8 cellular contexts compared by ENCODE assay signal in the genomic region with DNA sequence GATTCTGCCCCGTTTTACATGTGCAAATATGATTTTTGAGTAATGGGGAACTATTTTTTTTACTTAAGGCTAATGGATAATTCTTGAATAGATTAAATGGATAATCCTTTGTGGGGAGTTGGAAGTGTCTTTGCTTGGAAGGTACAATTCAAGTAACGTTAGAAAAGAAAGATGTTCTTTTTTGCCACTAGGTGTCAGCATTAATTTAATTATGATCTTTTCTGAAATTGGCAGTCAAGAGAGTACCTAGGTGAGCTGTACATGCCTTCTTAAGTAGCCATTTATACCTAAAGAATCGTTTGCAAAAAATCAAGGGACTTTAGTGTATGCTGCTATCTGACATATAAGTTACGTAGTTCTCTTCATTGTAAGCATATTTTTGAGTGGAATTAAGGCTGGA. TPM values are rescaled to one million over a fixed set of nuclear protein-coding genes. Genes with fewer than 3 reads are reported as not detected.
DNase-seq lines count a peak whose midpoint lies in the region; ATAC-seq, FAIRE-seq and TF ChIP-seq lines count a peak whose summit lies in the region.

No MANE protein-coding gene starts in this region.

- no peaks in the 10 kb centered on the region for H4K20me1 ChIP-seq in endothelial cell of umbilical vein (replicated peaks; ENCODE audit: control insufficient read depth, extremely low read depth, insufficient read depth, low read length)

- CTCF ChIA-PET in endothelial cell of umbilical vein (lab: Charles Lee) = interaction anchor here (0.7 to 2.4 kb wide), 39 partner anchors 9 to 807 kb away, joined by 3 to 48 read pairs (median 4); a partner anchor contains a TSS
- CTCF ChIA-PET in naive thymus-derived CD4-positive, alpha-beta T cell (lab: Charles Lee) = interaction anchor here (0.9 to 2.2 kb wide), 11 partner anchors 53 to 343 kb away, joined by 3 to 16 read pairs (median 4); a partner anchor contains a TSS

- POLR2A ChIA-PET in endothelial cell of umbilical vein (lab: Charles Lee) = no interaction called here
- POLR2A ChIA-PET in naive thymus-derived CD4-positive, alpha-beta T cell (lab: Charles Lee) = interaction anchor here (0.6 to 3.4 kb wide), 9 partner anchors 13 to 341 kb away, joined by 3 to 9 read pairs (median 4); a partner anchor contains a TSS

- peaks cover 0 to 10% (median 9%) of the 10 kb centered on the region in 5 donors for H3K36me3 Mint-ChIP-seq in naive thymus-derived CD4-positive, alpha-beta T cell

- intact Hi-C loops in endothelial cell of umbilical vein (cut with micrococcal nuclease) = loop anchor here (1.0 to 5.0 kb wide), 4 partner anchors 217 to 806 kb away; no protein-coding TSS in a partner anchor
- intact Hi-C loops in naive thymus-derived CD4-positive, alpha-beta T cell (cut with micrococcal nuclease) = loop anchor here (1.0 to 10.0 kb wide), 6 partner anchors 131 to 418 kb away; a partner anchor contains a TSS

- BruUV-seq in endothelial cell of umbilical vein (replicated peaks; lab: Mats Ljungman, UMichigan) = no TSS peak

- H3K4me3 Mint-ChIP-seq in naive thymus-derived CD4-positive, alpha-beta T cell = peak overlapping the region; percentile 48 to 96 (median 70)

- H3K36me3 ChIP-seq in endothelial cell of umbilical vein (ENCODE audit: control insufficient read depth in 2 of 2, extremely low read depth in 1 of 2, insufficient read depth in 2 of 2, low read length in 2 of 2) (peaks cover 0 to 2% of the 10 kb centered on the region in 2 experiments), suprapubic skin (no peaks in the 10 kb centered on the region)
- peaks cover 0 to 10% (median 6%) of the 10 kb centered on the region in 3 experiments for H3K36me3 ChIP-seq in naive thymus-derived CD4-positive, alpha-beta T cell (ENCODE audit: control insufficient read depth in 2 of 3, insufficient read depth in 3 of 3, low read length in 3 of 3)

- peak; percentile 73 for FAIRE-seq in endothelial cell of umbilical vein (lab: Jason Lieb, UNC)

- H3K4me1 ChIP-seq in endothelial cell of umbilical vein (ENCODE audit: control insufficient read depth, extremely low read depth, insufficient read depth, low read length) (peaks cover 21% of the 10 kb centered on the region), suprapubic skin (peaks cover 29% of the 10 kb centered on the region)
- H3K4me1 ChIP-seq in naive thymus-derived CD4-positive, alpha-beta T cell (ENCODE audit: control insufficient read depth in 2 of 2, insufficient read depth in 2 of 2, low read length in 2 of 2) = peaks cover 4 to 14% of the 10 kb centered on the region in 2 donors

- H3K4me2 ChIP-seq in endothelial cell of umbilical vein (ENCODE audit: insufficient read depth, low read length) = peak overlapping the region; percentile 100

- peaks cover 0 to 7% (median 0%) of the 10 kb centered on the region in 5 donors for H3K27me3 Mint-ChIP-seq in naive thymus-derived CD4-positive, alpha-beta T cell

- dilution Hi-C loops in endothelial cell of umbilical vein (cut with MboI; ENCODE audit: extremely low pct_ligation_motif_present, low sequenced_read_pairs) = no loop called here

- no peaks in the 10 kb centered on the region for H3K27me3 ChIP-seq in endothelial cell of umbilical vein (ENCODE audit: control insufficient read depth in 2 of 2, insufficient read depth in 2 of 2, low read length in 2 of 2)
- no peaks in the 10 kb centered on the region for H3K27me3 ChIP-seq in naive thymus-derived CD4-positive, alpha-beta T cell (ENCODE audit: control insufficient read depth in 2 of 2, insufficient read depth in 2 of 2, low read length in 2 of 2)
- no peaks in the 10 kb centered on the region for H3K27me3 ChIP-seq in suprapubic skin

- no peaks in the 10 kb centered on the region for H3K9me3 ChIP-seq in endothelial cell of umbilical vein (replicated peaks; ENCODE audit: control insufficient read depth, insufficient read depth, low read length)
- H3K9me3 ChIP-seq in naive thymus-derived CD4-positive, alpha-beta T cell (ENCODE audit: control insufficient read depth in 2 of 3, low read length in 3 of 3) = no peaks in the 10 kb centered on the region
- H3K9me3 ChIP-seq in suprapubic skin = no peaks in the 10 kb centered on the region

- peaks cover 74% of the 10 kb centered on the region for H3K79me2 ChIP-seq in endothelial cell of umbilical vein (ENCODE audit: control insufficient read depth, insufficient read depth, low read length)

- H3K4me3 ChIP-seq in endothelial cell of umbilical vein (replicated peaks in 1 of 3; ENCODE audit: insufficient read depth in 1 of 3, low read depth in 1 of 3, low read length in 3 of 3) (peak overlapping the region in 2 of 3 experiments; percentile 62 to 97), suprapubic skin (no peak overlapping the region)
- no peak overlapping the region for H3K4me3 ChIP-seq in naive thymus-derived CD4-positive, alpha-beta T cell (ENCODE audit: low read length)

- TF ChIP-seq POLR2A in endothelial cell of umbilical vein (IDR thresholded peaks at IDR 0.05; ENCODE audit: low read depth, low read length) (no peak), suprapubic skin (IDR thresholded peaks at IDR 0.05) (no peak)

- in situ Hi-C loops in Caki2 (cut with HindIII; ENCODE audit: low pct_unique_long_range_greater_than_20kb, low sequenced_read_pairs) = no loop called here

- TF ChIP-seq CTCF in endothelial cell of umbilical vein (IDR thresholded peaks at IDR 0.05; ENCODE audit: extremely low read depth in 1 of 2, insufficient read depth in 1 of 2, low read depth in 1 of 2, low read length in 2 of 2) (peak in 1 of 2 donors; percentile 14), suprapubic skin (IDR thresholded peaks at IDR 0.05) (peak in 1 of 2 donors; percentile 35)

- WGBS in suprapubic skin = 11% methylated on average over 4 of the region's 4 CpGs

- peaks cover 19 to 53% (median 44%) of the 10 kb centered on the region in 7 donors for H3K4me1 Mint-ChIP-seq in naive thymus-derived CD4-positive, alpha-beta T cell

- peak overlapping the region in 8 of 9 donors; percentile 37 to 94 (median 76) for H3K27ac Mint-ChIP-seq in naive thymus-derived CD4-positive, alpha-beta T cell

- no peak for TF ChIP-seq EP300 in suprapubic skin (IDR thresholded peaks at IDR 0.05)

- no peak overlapping the region for H2AFZ ChIP-seq in endothelial cell of umbilical vein (ENCODE audit: low read depth, low read length)

- DNase-seq in Caki2 (ENCODE audit: low read depth) (peak; percentile 61), NAMALWA (ENCODE audit: low spot score) (peak; percentile 83), SIG-M5 treated with dmso at 0.1 percent for 504 hours (lab: John Stamatoyannopoulos, UW; ENCODE audit: unreplicated experiment) (peak; percentile 90), endothelial cell of umbilical vein (ENCODE audit: low read depth, low spot score) (peak; percentile 72), suprapubic skin (ENCODE audit: low spot score in 2 of 2) (no peak)
- DNase-seq in naive thymus-derived CD4-positive, alpha-beta T cell = peak in 6 of 9 donors; percentile 35 to 63 (median 58)
- no peak for DNase-seq in activated CD8-positive, alpha-beta memory T cell treated with anti-CD3 and anti-CD28 coated beads, Interleukin-2, amount 50 U/mL, for 48 hours

- peak overlapping the region; percentile 19 for H3K9ac ChIP-seq in endothelial cell of umbilical vein (replicated peaks; ENCODE audit: extremely low read depth, insufficient read depth, low read length)

- H3K9me1 ChIP-seq in endothelial cell of umbilical vein (replicated peaks; ENCODE audit: control insufficient read depth, extremely low read depth, insufficient read depth, low read length) = no peaks in the 10 kb centered on the region

- ATAC-seq in GM19455 (IDR thresholded peaks at IDR 0.05; ENCODE audit: unreplicated experiment) = peak; percentile 29
- ATAC-seq in naive thymus-derived CD4-positive, alpha-beta T cell = peak; percentile 49

- H3K9me3 Mint-ChIP-seq in naive thymus-derived CD4-positive, alpha-beta T cell = no peaks in the 10 kb centered on the region

- H3K27ac ChIP-seq in endothelial cell of umbilical vein (ENCODE audit: insufficient read depth, low read depth, low read length) (peak overlapping the region; percentile 9), suprapubic skin (no peak overlapping the region)
- peak overlapping the region; percentile 92 for H3K27ac ChIP-seq in naive thymus-derived CD4-positive, alpha-beta T cell (ENCODE audit: low read depth, low read length)

TF ChIP-seq in endothelial cell of umbilical vein, 7 proteins besides CTCF, POLR2A, EP300 and RAD21:
- TF ChIP-seq, protein P1, sequence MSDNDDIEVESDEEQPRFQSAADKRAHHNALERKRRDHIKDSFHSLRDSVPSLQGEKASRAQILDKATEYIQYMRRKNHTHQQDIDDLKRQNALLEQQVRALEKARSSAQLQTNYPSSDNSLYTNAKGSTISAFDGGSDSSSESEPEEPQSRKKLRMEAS (IDR thresholded peaks at IDR 0.05; ENCODE audit: insufficient read depth, insufficient read length) = no peak
- TF ChIP-seq FOS (IDR thresholded peaks at IDR 0.05; ENCODE audit: borderline replicate concordance, insufficient read depth, low read length) = no peak
- no peak for TF ChIP-seq JUN (IDR thresholded peaks at IDR 0.05; ENCODE audit: borderline replicate concordance, insufficient read depth, insufficient read length, low read depth)
- no peak for TF ChIP-seq POLR2AphosphoS5 (IDR thresholded peaks at IDR 0.05; ENCODE audit: insufficient read depth, low read depth, low read length)

RNA-seq across cellular contexts. Expression of a gene that starts 2.2 kb away (rescaled TPM):
- total RNA-seq in Caki2 (2014; rRNA removed; shearing (Covaris generic); ENCODE audit: low replicate concordance) = 19.7 and 23.6 TPM in 2 replicates
- total RNA-seq in endothelial cell of umbilical vein (32.6 and 35.4 TPM in 2 replicates), suprapubic skin (10 to 100 TPM; 40.2 to 65.7 (median 45.7) TPM)
- polyA plus RNA-seq in endothelial cell of umbilical vein = 6.8 and 8.9 TPM in 2 replicates
- polyA plus RNA-seq in endothelial cell of umbilical vein (2011; cell fraction: cytosol; rRNA removed) = 12.6 and 14.3 TPM in 2 replicates
- 15.3 and 18.9 TPM in 2 replicates for polyA plus RNA-seq in endothelial cell of umbilical vein (2011; cell fraction: nucleus; rRNA removed)
- polyA plus RNA-seq in endothelial cell of umbilical vein (2012) = 16.2 and 23.6 TPM in 2 replicates
- polyA minus RNA-seq in endothelial cell of umbilical vein = 26.0 and 31.0 TPM in 2 replicates
- 33.6 TPM for polyA minus RNA-seq in endothelial cell of umbilical vein (2011; cell fraction: cytosol; rRNA and poly(A)+ RNA removed)
- polyA minus RNA-seq in endothelial cell of umbilical vein (2011; cell fraction: nucleus; rRNA and poly(A)+ RNA removed) = 26.0 and 28.4 TPM in 2 replicates
- total RNA-seq in naive thymus-derived CD4-positive, alpha-beta T cell = 10 to 100 TPM; 25.2 to 37.8 (median 26.5) TPM
- 10 to 100 TPM; 15.1 to 15.8 TPM for polyA plus RNA-seq in naive thymus-derived CD4-positive, alpha-beta T cell

Comparison
In these comparisons a context has a peak if more than half of its experiments do, and no peak if none do; other contexts are left out.
1. DNase-seq: peak in Caki2 (single experiment), NAMALWA (single experiment), SIG-M5 treated with dmso at 0.1 percent for 504 hours (single experiment), endothelial cell of umbilical vein (single experiment) and naive thymus-derived CD4-positive, alpha-beta T cell (6 of 9); none in suprapubic skin (0 of 2) and activated CD8-positive, alpha-beta memory T cell treated with anti-CD3 and anti-CD28 coated beads, Interleukin-2, amount 50 U/mL, for 48 hours (single experiment).
2. H3K4me3 ChIP-seq: peak in endothelial cell of umbilical vein (2 of 3); none in naive thymus-derived CD4-positive, alpha-beta T cell (single experiment) and suprapubic skin (single experiment).